2 cellular contexts compared by ENCODE assay signal in the genomic region with DNA sequence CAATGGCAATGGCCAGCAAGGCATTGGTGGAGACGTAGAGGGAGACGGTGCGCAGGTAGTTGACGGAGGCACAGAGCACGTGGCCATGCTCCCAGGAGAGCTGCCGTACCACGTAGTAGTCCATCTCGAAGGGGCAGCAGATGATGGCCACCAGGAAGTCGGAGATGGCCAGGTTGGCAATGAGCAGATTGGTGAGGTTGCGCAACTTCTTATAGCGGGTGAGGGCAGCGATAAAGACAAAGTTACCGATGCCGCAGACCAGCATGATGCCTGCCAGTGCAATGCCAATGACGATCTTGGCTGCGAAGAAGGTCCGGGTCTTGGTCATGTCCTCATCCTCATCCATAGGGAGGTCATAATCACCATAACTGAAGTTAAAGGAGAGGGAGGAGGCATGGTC.
A peak's percentile ranks its signal among the peaks of the same experiment; 100 is the strongest.
TF ChIP-seq lines count a peak whose summit lies in the region.

No MANE protein-coding gene starts in this region.

TF ChIP-seq in HepG2, 621 proteins besides CTCF, POLR2A, EP300 and RAD21:
- 0 out of 2 replicates have a peak, but pooled peaks have one; percentile 64 for TF ChIP-seq CEBPG (CRISPR knock-in tag; IDR thresholded peaks at IDR 0.05)
- TF ChIP-seq CEBPB (IDR thresholded peaks at IDR 0.05; ENCODE audit: borderline replicate concordance, low read depth, low read length) = peak; percentile 97
- TF ChIP-seq ZNF235 (CRISPR knock-in tag; IDR thresholded peaks at IDR 0.05; ENCODE audit: borderline replicate concordance) = no peak

TF ChIP-seq in K562, 482 proteins besides CTCF, POLR2A, EP300 and RAD21:
- TF ChIP-seq CEBPB (tag; IDR thresholded peaks at IDR 0.05) (peak; percentile 62), CEBPG (CRISPR knock-in tag; IDR thresholded peaks at IDR 0.05) (no peak), CEBPG (tag; conservative IDR thresholded peaks at IDR 0.05 in 1 of 2, IDR thresholded peaks at IDR 0.05 in 1 of 2) (0 out of 4 replicates have a peak, but pooled peaks have one; percentile 16 to 40), ARNT (IDR thresholded peaks at IDR 0.05) (no peak)
- TF ChIP-seq, protein P1, sequence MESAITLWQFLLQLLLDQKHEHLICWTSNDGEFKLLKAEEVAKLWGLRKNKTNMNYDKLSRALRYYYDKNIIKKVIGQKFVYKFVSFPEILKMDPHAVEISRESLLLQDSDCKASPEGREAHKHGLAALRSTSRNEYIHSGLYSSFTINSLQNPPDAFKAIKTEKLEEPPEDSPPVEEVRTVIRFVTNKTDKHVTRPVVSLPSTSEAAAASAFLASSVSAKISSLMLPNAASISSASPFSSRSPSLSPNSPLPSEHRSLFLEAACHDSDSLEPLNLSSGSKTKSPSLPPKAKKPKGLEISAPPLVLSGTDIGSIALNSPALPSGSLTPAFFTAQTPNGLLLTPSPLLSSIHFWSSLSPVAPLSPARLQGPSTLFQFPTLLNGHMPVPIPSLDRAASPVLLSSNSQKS (CRISPR knock-in tag; IDR thresholded peaks at IDR 0.05) = no peak
